Comparison of ENCODE assay signal across 29 cellular contexts in genomic region chr6:139653136-139653535, GRCh38.
"Had no signal": no experiment of that assay in that cellular context is flagged by ENCODE, and none has a peak within 500 bp of the region (broad histone marks: within the 10 kb centered on the region; RNA-seq: fewer than 3 reads in every experiment).

No MANE protein-coding gene starts in this region.

- ATAC-seq: activated CD4-positive, alpha-beta T cell treated with anti-CD3 and anti-CD28 coated beads for 36 hours; activated T-cell treated with anti-CD3 and anti-CD28 coated beads, Interleukin-2, amount 50 U/mL, for 72 hours; Panc1; Right ventricle myocardium inferior; T-cell had no signal

- H3K9ac ChIP-seq: KMS-11 had no signal

- H3K4me1 ChIP-seq: breast epithelium had no signal

- H3K4me2 ChIP-seq: KMS-11 had no signal

- DNase-seq: activated CD4-positive, alpha-beta memory T cell treated with anti-CD3 and anti-CD28 coated beads, Interleukin-2, amount 10 ng/mL, durations not matched to agents 7 days and 5 days; activated CD4-positive, alpha-beta T cell treated with anti-CD3 and anti-CD28 coated beads for 36 hours; activated CD4-positive, alpha-beta T cell treated with anti-CD3 and anti-CD28 coated beads, Interleukin-2, amount 50 U/mL, for 1 hour; activated CD4-positive, CD25-positive, alpha-beta regulatory T cell; activated gamma-delta T cell treated with Interleukin-2 at 50 U/mL for 16 hours; activated naive CD4-positive, alpha-beta T cell treated with anti-CD3 and anti-CD28 coated beads, Interleukin-2, amount 10 ng/mL, durations not matched to agents 7 days and 5 days; activated naive CD8-positive, alpha-beta T cell treated with anti-CD3 and anti-CD28 coated beads, Interleukin-2, amount 10 ng/mL, durations not matched to agents 7 days and 5 days; activated T-cell treated with anti-CD3 and anti-CD28 coated beads, Interleukin-2, amount 50 U/mL, for 72 hours; aorta; NCI-H1092; NCI-H1417; NCI-H1930; NCI-H2171; NCI-H2227 treated with DMSO at 0.1 percent for 48 hours; NCI-H526; NCI-H82; NK-92 treated with Interleukin-12 subunit alpha and Interleukin-12 subunit beta, amount 100 ng/mL, for 24 hours; OCI-M1; RPMI8226; T-cell; T-helper 2 cell; T1000 had no signal

- H3K36me3 ChIP-seq: breast epithelium had no signal

- H3K9me3 ChIP-seq: breast epithelium had no signal

- H3K27me3 ChIP-seq: breast epithelium had no signal

- H3K4me3 ChIP-seq: breast epithelium, SK-N-MC had no signal

- H3K27ac ChIP-seq: breast epithelium, KMS-11, SK-N-MC, VCaP had no signal

- FAIRE-seq: TTC549 had no signal
